ENCODE assay signal across 15 cellular contexts in the genomic region with DNA sequence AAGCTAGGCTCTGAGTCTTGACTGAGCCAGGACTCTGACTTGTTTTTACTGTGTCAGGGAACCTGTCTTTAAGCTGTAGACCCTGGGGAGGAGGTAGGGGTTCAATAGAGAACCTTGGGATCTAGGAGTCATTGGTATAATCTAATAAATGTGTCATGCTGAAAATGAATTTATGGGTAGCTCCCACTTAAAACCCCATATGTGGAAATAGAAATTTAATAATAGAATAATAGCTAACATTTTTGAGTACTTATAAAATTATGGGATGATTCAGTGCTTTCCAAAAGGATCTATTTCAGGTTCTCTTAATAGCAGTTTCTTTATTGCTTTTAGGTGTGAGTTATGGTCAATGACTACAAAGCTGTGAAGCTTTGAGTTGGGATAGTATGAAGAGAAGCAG. TPM values are rescaled to one million over a fixed set of nuclear protein-coding genes. Genes with fewer than 3 reads are reported as not detected.
DNase-seq lines count a peak whose midpoint lies in the region; ATAC-seq and TF ChIP-seq lines count a peak whose summit lies in the region.
"Had no signal": no experiment of that assay in that cellular context is flagged by ENCODE, and none has a peak within 500 bp of the region (broad histone marks: within the 10 kb centered on the region; RNA-seq: fewer than 3 reads in every experiment).

No MANE protein-coding gene starts in this region.

- no peak for ATAC-seq in natural killer cell treated with Interleukin-12 subunit alpha and Interleukin-12 subunit beta and Interleukin-15 and Interleukin-18, amount 100 ng/mL, for 72 hours
- ATAC-seq in natural killer cell = no peak

- no peaks in the 10 kb centered on the region for H3K27me3 Mint-ChIP-seq in natural killer cell treated with Interleukin-12 subunit alpha and Interleukin-12 subunit beta and Interleukin-15 and Interleukin-18, amount 100 ng/mL, for 72 hours
- H3K27me3 Mint-ChIP-seq in natural killer cell (ENCODE audit: low read depth in 2 of 2) (no peaks in the 10 kb centered on the region), brain (no peaks in the 10 kb centered on the region), nephron progenitor cell (ENCODE audit: low read depth, poor library complexity) (no peaks in the 10 kb centered on the region)
- H3K27me3 Mint-ChIP-seq in activated CD4-positive, alpha-beta T cell treated with anti-CD3 and anti-CD28 coated beads, Interleukin-2, amount 10 ng/mL, durations not matched to agents 24 days and 14 days = no peaks in the 10 kb centered on the region
- H3K27me3 Mint-ChIP-seq: CD4-positive, CD25-positive, alpha-beta regulatory T cell; CD8-positive, alpha-beta memory T cell had no signal

- peaks cover 42% of the 10 kb centered on the region for H3K36me3 Mint-ChIP-seq in natural killer cell treated with Interleukin-12 subunit alpha and Interleukin-12 subunit beta and Interleukin-15 and Interleukin-18, amount 100 ng/mL, for 72 hours
- H3K36me3 Mint-ChIP-seq in natural killer cell (peaks cover 21% of the 10 kb centered on the region), brain (peaks cover 68% of the 10 kb centered on the region), nephron progenitor cell (ENCODE audit: low read depth) (peaks cover 59% of the 10 kb centered on the region)
- H3K36me3 Mint-ChIP-seq in activated CD4-positive, alpha-beta T cell treated with anti-CD3 and anti-CD28 coated beads, Interleukin-2, amount 10 ng/mL, durations not matched to agents 24 days and 14 days (ENCODE audit: low read depth) = peaks cover 46% of the 10 kb centered on the region

- peaks cover 19 to 45% of the 10 kb centered on the region in 2 donors for H3K4me1 Mint-ChIP-seq in natural killer cell treated with Interleukin-12 subunit alpha and Interleukin-12 subunit beta and Interleukin-15 and Interleukin-18, amount 100 ng/mL, for 72 hours (ENCODE audit: low read depth in 2 of 2)
- H3K4me1 Mint-ChIP-seq in natural killer cell = peaks cover 9 to 13% of the 10 kb centered on the region in 2 donors
- peaks cover 48% of the 10 kb centered on the region for H3K4me1 Mint-ChIP-seq in brain
- peaks cover 24% of the 10 kb centered on the region for H3K4me1 Mint-ChIP-seq in nephron progenitor cell
- peaks cover 16% of the 10 kb centered on the region for H3K4me1 Mint-ChIP-seq in activated CD4-positive, alpha-beta T cell treated with anti-CD3 and anti-CD28 coated beads, Interleukin-2, amount 10 ng/mL, durations not matched to agents 24 days and 14 days

- H3K9me3 Mint-ChIP-seq in natural killer cell treated with Interleukin-12 subunit alpha and Interleukin-12 subunit beta and Interleukin-15 and Interleukin-18, amount 100 ng/mL, for 72 hours = no peaks in the 10 kb centered on the region
- H3K9me3 Mint-ChIP-seq in natural killer cell = no peaks in the 10 kb centered on the region
- H3K9me3 Mint-ChIP-seq in brain = peaks cover 0 to 6% (median 0%) of the 10 kb centered on the region in 5 experiments
- no peaks in the 10 kb centered on the region for H3K9me3 Mint-ChIP-seq in nephron progenitor cell
- no peaks in the 10 kb centered on the region for H3K9me3 Mint-ChIP-seq in activated CD4-positive, alpha-beta T cell treated with anti-CD3 and anti-CD28 coated beads, Interleukin-2, amount 10 ng/mL, durations not matched to agents 24 days and 14 days
- H3K9me3 Mint-ChIP-seq: CD4-positive, CD25-positive, alpha-beta regulatory T cell; CD8-positive, alpha-beta memory T cell had no signal

- intact Hi-C loops in natural killer cell (cut with micrococcal nuclease) = no loop called here
- intact Hi-C loops in activated CD4-positive, alpha-beta T cell treated with anti-CD3 and anti-CD28 coated beads, Interleukin-2, amount 10 ng/mL, durations not matched to agents 24 days and 14 days (cut with micrococcal nuclease) = no loop called here

- TF ChIP-seq CTCF in natural killer cell (IDR thresholded peaks at IDR 0.05) = no peak
- TF ChIP-seq CTCF in brain (conservative IDR thresholded peaks at IDR 0.05) = no peak
- TF ChIP-seq CTCF in nephron progenitor cell (IDR thresholded peaks at IDR 0.05) = no peak

- peak overlapping the region; percentile 59 to 61 for H3K27ac Mint-ChIP-seq in natural killer cell treated with Interleukin-12 subunit alpha and Interleukin-12 subunit beta and Interleukin-15 and Interleukin-18, amount 100 ng/mL, for 72 hours
- H3K27ac Mint-ChIP-seq in natural killer cell (no peak overlapping the region), brain (peak overlapping the region in 3 of 5 experiments; percentile 27 to 41 (median 37)), nephron progenitor cell (peak overlapping the region; percentile 68)
- no peak overlapping the region for H3K27ac Mint-ChIP-seq in activated CD4-positive, alpha-beta T cell treated with anti-CD3 and anti-CD28 coated beads, Interleukin-2, amount 10 ng/mL, durations not matched to agents 24 days and 14 days
- H3K27ac Mint-ChIP-seq: CD4-positive, CD25-positive, alpha-beta regulatory T cell had no signal

- H3K4me3 Mint-ChIP-seq in natural killer cell treated with Interleukin-12 subunit alpha and Interleukin-12 subunit beta and Interleukin-15 and Interleukin-18, amount 100 ng/mL, for 72 hours = peak overlapping the region; percentile 71
- H3K4me3 Mint-ChIP-seq in natural killer cell = no peak overlapping the region
- H3K4me3 Mint-ChIP-seq in brain = no peak overlapping the region
- no peak overlapping the region for H3K4me3 Mint-ChIP-seq in nephron progenitor cell
- no peak overlapping the region for H3K4me3 Mint-ChIP-seq in activated CD4-positive, alpha-beta T cell treated with anti-CD3 and anti-CD28 coated beads, Interleukin-2, amount 10 ng/mL, durations not matched to agents 24 days and 14 days
- H3K4me3 Mint-ChIP-seq: CD4-positive, CD25-positive, alpha-beta regulatory T cell; CD8-positive, alpha-beta memory T cell had no signal

- no peak for DNase-seq in natural killer cell treated with Interleukin-12 subunit alpha and Interleukin-12 subunit beta and Interleukin-15 and Interleukin-18, amount 100 ng/mL, for 72 hours (ENCODE audit: low spot score)
- no peak for DNase-seq in natural killer cell
- DNase-seq in nephron progenitor cell = no peak
- DNase-seq in NCI-H146 treated with DMSO at 0.1 percent for 48 hours (lab: John Stamatoyannopoulos, UW; ENCODE audit: unreplicated experiment) = no peak
- DNase-seq in activated CD4-positive, alpha-beta T cell treated with anti-CD3 and anti-CD28 coated beads, Interleukin-2, amount 10 ng/mL, durations not matched to agents 24 days and 14 days = no peak
- DNase-seq in mesenteric fat pad (ENCODE audit: low spot score) = no peak
- DNase-seq: ACHN; BE2C; C1 segment of cervical spinal cord; CD4-positive, CD25-positive, alpha-beta regulatory T cell; CD8-positive, alpha-beta memory T cell; COR-L47; GDM1; GM23248 had no signal

RNA-seq across cellular contexts. Expression of a gene that starts 41.7 kb away (rescaled TPM):
- total RNA-seq in natural killer cell treated with Interleukin-12 subunit alpha and Interleukin-12 subunit beta and Interleukin-15 and Interleukin-18, amount 100 ng/mL, for 72 hours = 10 to 100 TPM; 80.9 to 95.9 TPM
- total RNA-seq in natural killer cell (10 to 100 TPM; 59.1 to 75.6 (median 67.6) TPM), mesenteric fat pad (51.8 TPM)
- 77.5 TPM for polyA plus RNA-seq in brain (ENCODE audit: insufficient read depth, low read depth, low replicate concordance)
- 97.9 and 105 TPM in 2 replicates for total RNA-seq in activated CD4-positive, alpha-beta T cell treated with anti-CD3 and anti-CD28 coated beads, Interleukin-2, amount 10 ng/mL, durations not matched to agents 24 days and 14 days

Comparison
In these comparisons a context has a peak if more than half of its experiments do, and no peak if none do; other contexts are left out.
1. H3K27ac Mint-ChIP-seq: peak in natural killer cell treated with Interleukin-12 subunit alpha and Interleukin-12 subunit beta and Interleukin-15 and Interleukin-18, amount 100 ng/mL, for 72 hours (2 of 2), brain (3 of 5) and nephron progenitor cell (single experiment); none in natural killer cell (0 of 2) and activated CD4-positive, alpha-beta T cell treated with anti-CD3 and anti-CD28 coated beads, Interleukin-2, amount 10 ng/mL, durations not matched to agents 24 days and 14 days (single experiment).